ENCODE assay signal across 22 cellular contexts in the genomic region with DNA sequence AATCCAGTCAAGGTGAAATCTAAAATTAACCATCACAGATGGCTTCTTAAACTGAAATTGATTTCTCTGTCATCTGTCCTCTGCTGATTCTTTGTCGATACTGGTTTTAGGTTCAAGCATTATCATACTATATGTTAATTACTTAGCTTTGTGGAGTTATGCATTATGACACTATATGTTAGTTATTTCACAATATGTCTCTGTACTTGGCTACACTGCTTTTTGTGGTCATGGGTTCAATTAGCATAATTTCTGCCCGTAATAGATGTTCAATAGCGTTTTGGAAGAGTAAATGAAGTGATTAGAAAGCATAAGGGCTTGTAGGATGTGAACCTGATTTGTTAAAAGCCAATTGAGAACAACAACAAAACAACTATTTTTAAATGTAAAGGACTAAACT. TPM values are rescaled to one million over a fixed set of nuclear protein-coding genes. Genes with fewer than 3 reads are reported as not detected.
"Had no signal": no experiment of that assay in that cellular context is flagged by ENCODE, and none has a peak within 500 bp of the region (broad histone marks: within the 10 kb centered on the region; RNA-seq: fewer than 3 reads in every experiment).

No MANE protein-coding gene starts in this region.

- H3K4me1 Mint-ChIP-seq: memory B cell had no signal

- H3K36me3 ChIP-seq: brain microvascular endothelial cell, transverse colon had no signal

- H3K4me3 Mint-ChIP-seq: activated naive CD4-positive, alpha-beta T cell treated with anti-CD3 and anti-CD28 coated beads for 36 hours; dendritic cell treated with granulocyte-macrophage colony-stimulating factor and Interleukin-4, amounts not matched to agents 40 ng/mL and 50 ng/mL, for 4 days; memory B cell; stimulated activated naive B cell treated with anti-CD40 and anti-IgM and Interleukin-4, amounts not matched to agents 10 μg/mL and 1 μg/mL and 100 μg/mL, for 72 hours; T-helper 17 cell had no signal

- H3K4me1 ChIP-seq: heart right ventricle, transverse colon had no signal

- H3K9me3 Mint-ChIP-seq: activated naive CD4-positive, alpha-beta T cell treated with anti-CD3 and anti-CD28 coated beads for 36 hours; dendritic cell treated with granulocyte-macrophage colony-stimulating factor and Interleukin-4, amounts not matched to agents 40 ng/mL and 50 ng/mL, for 4 days; memory B cell; stimulated activated naive B cell treated with anti-CD40 and anti-IgM and Interleukin-4, amounts not matched to agents 10 μg/mL and 1 μg/mL and 100 μg/mL, for 72 hours had no signal

- ATAC-seq: activated CD4-positive, CD25-positive, alpha-beta regulatory T cell treated with anti-CD3 and anti-CD28 coated beads, Interleukin-2, amount 50 U/mL, for 24 hours; heart right ventricle; left cardiac atrium; stimulated activated naive B cell treated with anti-CD40 and anti-IgM and Interleukin-4, amounts not matched to agents 10 μg/mL and 1 μg/mL and 100 μg/mL, for 72 hours; T-helper 17 cell had no signal

- H3K27ac Mint-ChIP-seq: activated naive CD4-positive, alpha-beta T cell treated with anti-CD3 and anti-CD28 coated beads for 36 hours; dendritic cell treated with granulocyte-macrophage colony-stimulating factor and Interleukin-4, amounts not matched to agents 40 ng/mL and 50 ng/mL, for 4 days; memory B cell; stimulated activated naive B cell treated with anti-CD40 and anti-IgM and Interleukin-4, amounts not matched to agents 10 μg/mL and 1 μg/mL and 100 μg/mL, for 72 hours; T-helper 17 cell had no signal

- H3K27me3 Mint-ChIP-seq: dendritic cell treated with granulocyte-macrophage colony-stimulating factor and Interleukin-4, amounts not matched to agents 40 ng/mL and 50 ng/mL, for 4 days; memory B cell; stimulated activated naive B cell treated with anti-CD40 and anti-IgM and Interleukin-4, amounts not matched to agents 10 μg/mL and 1 μg/mL and 100 μg/mL, for 72 hours had no signal

- H3K36me3 Mint-ChIP-seq: memory B cell; stimulated activated naive B cell treated with anti-CD40 and anti-IgM and Interleukin-4, amounts not matched to agents 10 μg/mL and 1 μg/mL and 100 μg/mL, for 72 hours had no signal

- H3K9me3 ChIP-seq: heart right ventricle, transverse colon had no signal

- H3K27ac ChIP-seq: brain microvascular endothelial cell, heart right ventricle, transverse colon, VCaP had no signal

- FAIRE-seq: endometrium, urothelium cell line had no signal

- H3K4me3 ChIP-seq: heart right ventricle, transverse colon had no signal

- DNase-seq: activated T-cell treated with anti-CD3 and anti-CD28 coated beads, Interleukin-2, amount 50 U/mL, for 1 hour; aorta; brain microvascular endothelial cell; caudate nucleus; effector CD4-positive, alpha-beta T cell; foreskin fibroblast; heart right ventricle; left cardiac atrium; occipital lobe; stimulated activated CD4-positive, alpha-beta T cell treated with anti-CD3 and anti-CD28 coated beads, Interleukin-2, amount 100 ng/mL, for 48 hours; stimulated activated CD8-positive, alpha-beta memory T cell treated with anti-CD3 and anti-CD28 coated beads, Interleukin-4, amount 100 ng/mL, for 48 hours; stimulated activated naive B cell treated with anti-CD40 and anti-IgM and Interleukin-4, amounts not matched to agents 10 μg/mL and 1 μg/mL and 100 μg/mL, for 72 hours; T-helper 17 cell; transverse colon had no signal

- H3K27me3 ChIP-seq: brain microvascular endothelial cell, heart right ventricle, transverse colon had no signal

RNA-seq across cellular contexts. Expression of a gene that starts 28.2 kb away (rescaled TPM):
- polyA plus RNA-seq: neural cell had no signal
